16 cellular contexts compared by ENCODE assay signal in the genomic region with DNA sequence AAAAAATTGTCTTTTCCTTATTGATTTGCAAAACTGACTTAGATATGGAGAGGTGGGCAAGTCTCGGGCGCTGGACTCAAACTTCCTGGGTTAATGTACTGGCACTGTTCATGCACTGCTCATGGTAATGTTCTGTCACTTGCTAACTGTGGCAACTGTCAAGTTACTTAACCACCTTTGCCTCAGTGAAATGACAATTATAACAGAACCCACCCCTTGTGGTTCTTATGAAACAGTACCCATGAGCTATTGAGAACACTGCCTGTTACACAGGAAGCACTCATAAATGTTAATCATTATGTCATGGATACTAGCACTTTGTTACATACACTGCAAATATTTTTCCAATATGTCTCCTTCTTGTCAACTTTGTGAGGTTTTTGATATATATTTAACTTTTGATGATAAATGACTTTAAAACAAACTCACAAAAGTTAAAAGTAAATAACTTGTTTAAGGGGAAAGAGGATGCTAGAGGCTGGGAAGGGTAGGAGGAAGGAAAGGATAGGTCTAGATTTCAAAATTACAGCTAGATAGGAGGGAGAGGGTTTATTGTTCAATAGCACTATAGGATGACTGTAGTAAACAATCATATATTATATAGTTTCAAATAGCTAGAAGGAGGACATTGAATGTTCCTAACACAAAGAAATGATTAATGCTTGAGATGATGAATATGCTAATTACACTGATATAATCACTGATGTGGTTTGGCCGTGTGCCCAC.
"Had no signal": no experiment of that assay in that cellular context is flagged by ENCODE, and none has a peak within 500 bp of the region (broad histone marks: within the 10 kb centered on the region; RNA-seq: fewer than 3 reads in every experiment).

No MANE protein-coding gene starts in this region.

- H3K4me1 ChIP-seq: body of pancreas, prostate gland had no signal

- H3K36me3 ChIP-seq: prostate gland had no signal

- ATAC-seq: body of pancreas, left ventricle myocardium superior, right cardiac atrium, WTC11 had no signal

- H3K9me3 ChIP-seq: body of pancreas, prostate gland had no signal

- H3K4me3 ChIP-seq: body of pancreas, prostate gland, skin epidermis had no signal

- DNase-seq: activated CD4-positive, alpha-beta memory T cell treated with anti-CD3 and anti-CD28 coated beads, Interleukin-2, amount 10 ng/mL, durations not matched to agents 7 days and 5 days; activated CD4-positive, alpha-beta T cell treated with anti-CD3 and anti-CD28 coated beads for 4 hours; activated effector memory CD4-positive, alpha-beta T cell treated with Interleukin-2 at 50 U/mL for 16 hours; activated T-cell treated with anti-CD3 and anti-CD28 coated beads, Interleukin-2, amount 50 U/mL, for 24 hours; body of pancreas; caudate nucleus; hippocampal formation; left ventricle myocardium superior; nephron progenitor cell; stimulated activated CD4-positive, alpha-beta T cell treated with anti-CD3 and anti-CD28 coated beads, Interleukin-4, amount 100 ng/mL, for 24 hours; stimulated activated CD8-positive, alpha-beta memory T cell treated with anti-CD3 and anti-CD28 coated beads, Interleukin-4, amount 100 ng/mL, for 48 hours; stimulated activated naive CD4-positive, alpha-beta T cell treated with Interleukin-2 at 50 U/mL for 16 hours had no signal
